18 cellular contexts compared by ENCODE assay signal in the genomic region with DNA sequence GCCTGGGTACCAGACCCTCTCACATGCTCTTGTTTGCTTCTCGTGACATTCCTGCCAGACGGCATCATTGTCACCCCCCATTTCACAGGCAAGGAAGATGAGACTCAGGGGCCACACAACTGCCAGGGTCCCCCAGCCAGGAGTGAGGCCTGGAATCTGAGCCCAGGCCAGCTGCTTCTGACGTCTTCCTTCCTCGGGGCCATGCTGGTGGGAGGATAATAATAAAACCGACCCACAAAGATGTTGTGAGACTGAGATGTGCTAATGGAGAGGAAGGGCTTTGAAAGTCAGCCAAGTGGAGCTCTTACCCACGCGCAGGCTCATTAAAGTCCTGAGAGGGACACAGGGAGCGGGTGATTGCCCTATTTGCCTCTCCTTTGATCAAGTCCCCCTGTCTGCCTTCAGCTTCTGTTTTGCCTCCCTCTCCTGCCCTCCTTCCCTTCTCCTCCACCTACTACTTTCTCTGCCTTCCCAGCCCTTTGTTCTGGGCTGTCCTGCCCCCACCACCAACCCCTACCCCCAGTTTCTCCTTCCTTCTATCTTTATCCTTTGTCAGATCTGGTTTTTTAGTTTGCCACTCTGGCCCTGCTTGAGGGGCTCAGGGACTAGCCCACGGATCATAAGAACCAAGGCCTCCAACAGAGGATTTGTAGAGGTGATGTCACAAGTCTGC.
"Had no signal": no experiment of that assay in that cellular context is flagged by ENCODE, and none has a peak within 500 bp of the region (broad histone marks: within the 10 kb centered on the region; RNA-seq: fewer than 3 reads in every experiment).

No MANE protein-coding gene starts in this region.

- H3K36me3 ChIP-seq: adrenal gland, gastrocnemius medialis, heart left ventricle, sigmoid colon had no signal

- H3K27me3 Mint-ChIP-seq: naive B cell had no signal

- H3K27me3 ChIP-seq: adrenal gland, dorsolateral prefrontal cortex, gastrocnemius medialis, heart left ventricle, sigmoid colon had no signal

- H3K27ac ChIP-seq: adrenal gland, dorsolateral prefrontal cortex, gastrocnemius medialis, heart left ventricle, parathyroid adenoma, sigmoid colon, VCaP had no signal

- H3K9ac ChIP-seq: parathyroid adenoma had no signal

- ATAC-seq: gastrocnemius medialis, left cardiac atrium had no signal

- H3K27ac Mint-ChIP-seq: activated naive CD4-positive, alpha-beta T cell treated with anti-CD3 and anti-CD28 coated beads for 36 hours; activated T-helper 2 cell treated with anti-CD3 and anti-CD28 coated beads, Interferon-gamma antibody, Interleukin-2, Interleukin-4, amounts not matched to agents 10 μg/mL and 5 μg/mL and 100 μg/mL, durations not matched to agents 14 hours and 24 hours and 36 hours; endodermal cell had no signal

- H3K9me3 Mint-ChIP-seq: activated naive CD4-positive, alpha-beta T cell treated with anti-CD3 and anti-CD28 coated beads for 36 hours; endodermal cell had no signal

- H3K4me3 ChIP-seq: adrenal gland, dorsolateral prefrontal cortex, gastrocnemius medialis, heart left ventricle, sigmoid colon had no signal

- H3K9me3 ChIP-seq: adrenal gland, gastrocnemius medialis, heart left ventricle, sigmoid colon had no signal

- DNase-seq: activated CD4-positive, alpha-beta T cell treated with anti-CD3 and anti-CD28 coated beads for 1 hour; activated CD4-positive, alpha-beta T cell treated with anti-CD3 and anti-CD28 coated beads, Interleukin-2, amount 50 U/mL, for 48 hours; activated naive CD4-positive, alpha-beta T cell treated with anti-CD3 and anti-CD28 coated beads for 36 hours; activated T-cell treated with anti-CD3 and anti-CD28 coated beads, Interleukin-2, amount 50 U/mL, for 1 hour; adrenal gland; dorsolateral prefrontal cortex; endodermal cell; gastrocnemius medialis; heart left ventricle; left cardiac atrium; naive B cell; sigmoid colon; stimulated activated CD4-positive, alpha-beta T cell treated with anti-CD3 and anti-CD28 coated beads, Interleukin-12 subunit alpha, Interleukin-12 subunit beta, amount 100 ng/mL, for 4 hours; stimulated activated CD4-positive, alpha-beta T cell treated with anti-CD3 and anti-CD28 coated beads, Interleukin-2, amount 100 ng/mL, for 24 hours; T-helper 9 cell had no signal

- H3K4me3 Mint-ChIP-seq: activated naive CD4-positive, alpha-beta T cell treated with anti-CD3 and anti-CD28 coated beads for 36 hours; endodermal cell; naive B cell had no signal

- H2AFZ ChIP-seq: parathyroid adenoma had no signal

- H3K79me2 ChIP-seq: parathyroid adenoma had no signal

- H3K4me1 ChIP-seq: parathyroid adenoma had no signal
